Comparison of ENCODE assay signal across 1 cellular context in genomic region chr2:10433264-10433947, GRCh38.
A peak's percentile ranks its signal among the peaks of the same experiment; 100 is the strongest.
TF ChIP-seq lines count a peak whose summit lies in the region.

No MANE protein-coding gene starts in this region.

TF ChIP-seq in K562, 482 proteins besides CTCF, POLR2A, EP300 and RAD21 (continued from another document):
- no peak for TF ChIP-seq PRDM10 (IDR thresholded peaks at IDR 0.05; ENCODE audit: partially characterized antibody)
- TF ChIP-seq SOX6 (IDR thresholded peaks at IDR 0.05) = no peak
- TF ChIP-seq ZNF707 (CRISPR knock-in tag; conservative IDR thresholded peaks at IDR 0.05) = no peak
- TF ChIP-seq, protein P1, sequence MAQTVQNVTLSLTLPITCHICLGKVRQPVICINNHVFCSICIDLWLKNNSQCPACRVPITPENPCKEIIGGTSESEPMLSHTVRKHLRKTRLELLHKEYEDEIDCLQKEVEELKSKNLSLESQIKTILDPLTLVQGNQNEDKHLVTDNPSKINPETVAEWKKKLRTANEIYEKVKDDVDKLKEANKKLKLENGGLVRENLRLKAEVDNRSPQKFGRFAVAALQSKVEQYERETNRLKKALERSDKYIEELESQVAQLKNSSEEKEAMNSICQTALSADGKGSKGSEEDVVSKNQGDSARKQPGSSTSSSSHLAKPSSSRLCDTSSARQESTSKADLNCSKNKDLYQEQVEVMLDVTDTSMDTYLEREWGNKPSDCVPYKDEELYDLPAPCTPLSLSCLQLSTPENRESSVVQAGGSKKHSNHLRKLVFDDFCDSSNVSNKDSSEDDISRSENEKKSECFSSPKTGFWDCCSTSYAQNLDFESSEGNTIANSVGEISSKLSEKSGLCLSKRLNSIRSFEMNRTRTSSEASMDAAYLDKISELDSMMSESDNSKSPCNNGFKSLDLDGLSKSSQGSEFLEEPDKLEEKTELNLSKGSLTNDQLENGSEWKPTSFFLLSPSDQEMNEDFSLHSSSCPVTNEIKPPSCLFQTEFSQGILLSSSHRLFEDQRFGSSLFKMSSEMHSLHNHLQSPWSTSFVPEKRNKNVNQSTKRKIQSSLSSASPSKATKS (CRISPR knock-in tag; IDR thresholded peaks at IDR 0.05) = no peak
- TF ChIP-seq, protein P2, sequence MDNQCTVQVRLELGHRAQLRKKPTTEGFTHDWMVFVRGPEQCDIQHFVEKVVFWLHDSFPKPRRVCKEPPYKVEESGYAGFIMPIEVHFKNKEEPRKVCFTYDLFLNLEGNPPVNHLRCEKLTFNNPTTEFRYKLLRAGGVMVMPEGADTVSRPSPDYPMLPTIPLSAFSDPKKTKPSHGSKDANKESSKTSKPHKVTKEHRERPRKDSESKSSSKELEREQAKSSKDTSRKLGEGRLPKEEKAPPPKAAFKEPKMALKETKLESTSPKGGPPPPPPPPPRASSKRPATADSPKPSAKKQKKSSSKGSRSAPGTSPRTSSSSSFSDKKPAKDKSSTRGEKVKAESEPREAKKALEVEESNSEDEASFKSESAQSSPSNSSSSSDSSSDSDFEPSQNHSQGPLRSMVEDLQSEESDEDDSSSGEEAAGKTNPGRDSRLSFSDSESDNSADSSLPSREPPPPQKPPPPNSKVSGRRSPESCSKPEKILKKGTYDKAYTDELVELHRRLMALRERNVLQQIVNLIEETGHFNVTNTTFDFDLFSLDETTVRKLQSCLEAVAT (IDR thresholded peaks at IDR 0.05) = peak; percentile 38 to 53; a peak in 1 of 4 replicates
- TF ChIP-seq NFATC3 (IDR thresholded peaks at IDR 0.05) = no peak
- TF ChIP-seq PHF20 (IDR thresholded peaks at IDR 0.05; ENCODE audit: partially characterized antibody) = peak; percentile 69
- no peak for TF ChIP-seq FOXK1 (CRISPR knock-in tag; IDR thresholded peaks at IDR 0.05; ENCODE audit: borderline replicate concordance)
- no peak for TF ChIP-seq ZNF24 (IDR thresholded peaks at IDR 0.05)
- no peak for TF ChIP-seq FOSL1 (tag; conservative IDR thresholded peaks at IDR 0.05)
- TF ChIP-seq, protein P3, sequence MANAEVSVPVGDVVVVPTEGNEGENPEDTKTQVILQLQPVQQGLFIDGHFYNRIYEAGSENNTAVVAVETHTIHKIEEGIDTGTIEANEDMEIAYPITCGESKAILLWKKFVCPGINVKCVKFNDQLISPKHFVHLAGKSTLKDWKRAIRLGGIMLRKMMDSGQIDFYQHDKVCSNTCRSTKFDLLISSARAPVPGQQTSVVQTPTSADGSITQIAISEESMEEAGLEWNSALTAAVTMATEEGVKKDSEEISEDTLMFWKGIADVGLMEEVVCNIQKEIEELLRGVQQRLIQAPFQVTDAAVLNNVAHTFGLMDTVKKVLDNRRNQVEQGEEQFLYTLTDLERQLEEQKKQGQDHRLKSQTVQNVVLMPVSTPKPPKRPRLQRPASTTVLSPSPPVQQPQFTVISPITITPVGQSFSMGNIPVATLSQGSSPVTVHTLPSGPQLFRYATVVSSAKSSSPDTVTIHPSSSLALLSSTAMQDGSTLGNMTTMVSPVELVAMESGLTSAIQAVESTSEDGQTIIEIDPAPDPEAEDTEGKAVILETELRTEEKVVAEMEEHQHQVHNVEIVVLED (CRISPR knock-in tag; IDR thresholded peaks at IDR 0.05) = no peak
- no peak for TF ChIP-seq ETV5 (CRISPR knock-in tag; IDR thresholded peaks at IDR 0.05; ENCODE audit: low read depth)
- TF ChIP-seq MITF (IDR thresholded peaks at IDR 0.05) = no peak
- TF ChIP-seq, protein P4, sequence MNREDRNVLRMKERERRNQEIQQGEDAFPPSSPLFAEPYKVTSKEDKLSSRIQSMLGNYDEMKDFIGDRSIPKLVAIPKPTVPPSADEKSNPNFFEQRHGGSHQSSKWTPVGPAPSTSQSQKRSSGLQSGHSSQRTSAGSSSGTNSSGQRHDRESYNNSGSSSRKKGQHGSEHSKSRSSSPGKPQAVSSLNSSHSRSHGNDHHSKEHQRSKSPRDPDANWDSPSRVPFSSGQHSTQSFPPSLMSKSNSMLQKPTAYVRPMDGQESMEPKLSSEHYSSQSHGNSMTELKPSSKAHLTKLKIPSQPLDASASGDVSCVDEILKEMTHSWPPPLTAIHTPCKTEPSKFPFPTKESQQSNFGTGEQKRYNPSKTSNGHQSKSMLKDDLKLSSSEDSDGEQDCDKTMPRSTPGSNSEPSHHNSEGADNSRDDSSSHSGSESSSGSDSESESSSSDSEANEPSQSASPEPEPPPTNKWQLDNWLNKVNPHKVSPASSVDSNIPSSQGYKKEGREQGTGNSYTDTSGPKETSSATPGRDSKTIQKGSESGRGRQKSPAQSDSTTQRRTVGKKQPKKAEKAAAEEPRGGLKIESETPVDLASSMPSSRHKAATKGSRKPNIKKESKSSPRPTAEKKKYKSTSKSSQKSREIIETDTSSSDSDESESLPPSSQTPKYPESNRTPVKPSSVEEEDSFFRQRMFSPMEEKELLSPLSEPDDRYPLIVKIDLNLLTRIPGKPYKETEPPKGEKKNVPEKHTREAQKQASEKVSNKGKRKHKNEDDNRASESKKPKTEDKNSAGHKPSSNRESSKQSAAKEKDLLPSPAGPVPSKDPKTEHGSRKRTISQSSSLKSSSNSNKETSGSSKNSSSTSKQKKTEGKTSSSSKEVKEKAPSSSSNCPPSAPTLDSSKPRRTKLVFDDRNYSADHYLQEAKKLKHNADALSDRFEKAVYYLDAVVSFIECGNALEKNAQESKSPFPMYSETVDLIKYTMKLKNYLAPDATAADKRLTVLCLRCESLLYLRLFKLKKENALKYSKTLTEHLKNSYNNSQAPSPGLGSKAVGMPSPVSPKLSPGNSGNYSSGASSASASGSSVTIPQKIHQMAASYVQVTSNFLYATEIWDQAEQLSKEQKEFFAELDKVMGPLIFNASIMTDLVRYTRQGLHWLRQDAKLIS (CRISPR knock-in tag; IDR thresholded peaks at IDR 0.05) = no peak
- TF ChIP-seq THRAP3 (IDR thresholded peaks at IDR 0.05; ENCODE audit: borderline replicate concordance) = no peak
- no peak for TF ChIP-seq KAT2B (IDR thresholded peaks at IDR 0.05; ENCODE audit: low read depth, low read length)
- no peak for TF ChIP-seq BHLHE40 (IDR thresholded peaks at IDR 0.05; ENCODE audit: low read length)
- TF ChIP-seq TFAM (CRISPR knock-in tag; conservative IDR thresholded peaks at IDR 0.05) = no peak
- TF ChIP-seq, protein P5, sequence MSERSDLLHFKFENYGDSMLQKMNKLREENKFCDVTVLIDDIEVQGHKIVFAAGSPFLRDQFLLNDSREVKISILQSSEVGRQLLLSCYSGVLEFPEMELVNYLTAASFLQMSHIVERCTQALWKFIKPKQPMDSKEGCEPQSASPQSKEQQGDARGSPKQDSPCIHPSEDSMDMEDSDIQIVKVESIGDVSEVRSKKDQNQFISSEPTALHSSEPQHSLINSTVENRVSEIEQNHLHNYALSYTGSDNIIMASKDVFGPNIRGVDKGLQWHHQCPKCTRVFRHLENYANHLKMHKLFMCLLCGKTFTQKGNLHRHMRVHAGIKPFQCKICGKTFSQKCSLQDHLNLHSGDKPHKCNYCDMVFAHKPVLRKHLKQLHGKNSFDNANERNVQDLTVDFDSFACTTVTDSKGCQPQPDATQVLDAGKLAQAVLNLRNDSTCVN (CRISPR knock-in tag; IDR thresholded peaks at IDR 0.05) = 0 out of 2 replicates have a peak, but pooled peaks have one; percentile 15
- no peak for TF ChIP-seq PCBP1 (IDR thresholded peaks at IDR 0.05; ENCODE audit: low read depth, low read length, poor library complexity, severe bottlenecking)
- no peak for TF ChIP-seq TAF15 (IDR thresholded peaks at IDR 0.05; ENCODE audit: low read depth, low read length)
- TF ChIP-seq ZNF347 (CRISPR knock-in tag; IDR thresholded peaks at IDR 0.05; ENCODE audit: low read depth) = no peak
- TF ChIP-seq PYGO2 (tag; IDR thresholded peaks at IDR 0.05) = no peak
- TF ChIP-seq HDGF (IDR thresholded peaks at IDR 0.05) = 0 out of 2 replicates have a peak, but pooled peaks have one; percentile 50
- TF ChIP-seq SMAD4 (CRISPR knock-in tag; conservative IDR thresholded peaks at IDR 0.05) = no peak
- TF ChIP-seq DDX20 (tag; IDR thresholded peaks at IDR 0.05; ENCODE audit: low read depth) = no peak
- no peak for TF ChIP-seq SAFB2 (IDR thresholded peaks at IDR 0.05; ENCODE audit: borderline replicate concordance, low read depth, low read length, severe bottlenecking)
- no peak for TF ChIP-seq SRSF7 (optimal IDR thresholded peaks at IDR 0.05; ENCODE audit: low read depth, low read length)
- no peak for TF ChIP-seq STAT5B (CRISPR knock-in tag; IDR thresholded peaks at IDR 0.05)
- TF ChIP-seq ZNF253 (CRISPR knock-in tag; conservative IDR thresholded peaks at IDR 0.05) = no peak
- TF ChIP-seq SAP30 (IDR thresholded peaks at IDR 0.05; ENCODE audit: borderline replicate concordance, insufficient read depth, low read depth, low read length, poor library complexity, severe bottlenecking) = no peak
- TF ChIP-seq SFPQ (IDR thresholded peaks at IDR 0.05; ENCODE audit: low read depth, low read length) = no peak
- TF ChIP-seq, protein P6, sequence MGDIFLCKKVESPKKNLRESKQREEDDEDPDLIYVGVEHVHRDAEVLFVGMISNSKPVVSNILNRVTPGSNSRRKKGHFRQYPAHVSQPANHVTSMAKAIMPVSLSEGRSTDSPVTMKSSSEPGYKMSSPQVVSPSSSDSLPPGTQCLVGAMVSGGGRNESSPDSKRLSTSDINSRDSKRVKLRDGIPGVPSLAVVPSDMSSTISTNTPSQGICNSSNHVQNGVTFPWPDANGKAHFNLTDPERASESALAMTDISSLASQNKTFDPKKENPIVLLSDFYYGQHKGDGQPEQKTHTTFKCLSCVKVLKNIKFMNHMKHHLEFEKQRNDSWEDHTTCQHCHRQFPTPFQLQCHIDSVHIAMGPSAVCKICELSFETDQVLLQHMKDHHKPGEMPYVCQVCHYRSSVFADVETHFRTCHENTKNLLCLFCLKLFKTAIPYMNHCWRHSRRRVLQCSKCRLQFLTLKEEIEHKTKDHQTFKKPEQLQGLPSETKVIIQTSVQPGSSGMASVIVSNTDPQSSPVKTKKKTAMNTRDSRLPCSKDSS (IDR thresholded peaks at IDR 0.05; ENCODE audit: low read depth, partially characterized antibody) = peak; percentile 26
